ENCODE assay signal across 3 cellular contexts in genomic region chr4:158346576-158346975, GRCh38.
TF ChIP-seq lines count a peak whose summit lies in the region.

No MANE protein-coding gene starts in this region.

TF ChIP-seq in A549, 52 proteins besides CTCF, POLR2A, EP300 and RAD21:
- TF ChIP-seq BHLHE40 (IDR thresholded peaks at IDR 0.05; ENCODE audit: low read depth, low read length) (no peak), CBX8 (IDR thresholded peaks at IDR 0.05) (no peak), MAFK (IDR thresholded peaks at IDR 0.05; ENCODE audit: partially characterized antibody) (peak; percentile 77)
TF ChIP-seq in A549: peak in this region for 1.

TF ChIP-seq in IMR-90, 13 proteins besides CTCF, POLR2A, EP300 and RAD21:
- no peak for TF ChIP-seq MXI1 (IDR thresholded peaks at IDR 0.05; ENCODE audit: borderline replicate concordance, low read depth, low read length)
- TF ChIP-seq FOS (IDR thresholded peaks at IDR 0.05; ENCODE audit: low read depth, low read length) = no peak
- no peak for TF ChIP-seq SMC3 (IDR thresholded peaks at IDR 0.05; ENCODE audit: low read depth, low read length)
- no peak for TF ChIP-seq RFX5 (IDR thresholded peaks at IDR 0.05; ENCODE audit: low read depth, low read length)
- TF ChIP-seq ELK1 (IDR thresholded peaks at IDR 0.05; ENCODE audit: borderline replicate concordance, low read depth, low read length) = no peak
- peak; percentile 82 for TF ChIP-seq MAFK (IDR thresholded peaks at IDR 0.05; ENCODE audit: low read depth, low read length)
- TF ChIP-seq BHLHE40 (IDR thresholded peaks at IDR 0.05; ENCODE audit: low read depth, low read length) = no peak

TF ChIP-seq in K562, 482 proteins besides CTCF, POLR2A, EP300 and RAD21:
- TF ChIP-seq DIDO1 (tag; IDR thresholded peaks at IDR 0.05; ENCODE audit: low read depth) (no peak), HMBOX1 (IDR thresholded peaks at IDR 0.05) (no peak), CHD1 (IDR thresholded peaks at IDR 0.05; ENCODE audit: low read length) (no peak), SETDB1 (IDR thresholded peaks at IDR 0.05; ENCODE audit: low read length) (no peak), ZNF740 (CRISPR knock-in tag; IDR thresholded peaks at IDR 0.05) (no peak), ZNF740 (tag; IDR thresholded peaks at IDR 0.05) (no peak), FIP1L1 (IDR thresholded peaks at IDR 0.05; ENCODE audit: low read depth, low read length, poor library complexity, severe bottlenecking) (no peak), MAFF (IDR thresholded peaks at IDR 0.05; ENCODE audit: low read length) (peak; percentile 75), RB1 (IDR thresholded peaks at IDR 0.05; ENCODE audit: low read depth) (no peak), ZNF551 (CRISPR knock-in tag; IDR thresholded peaks at IDR 0.05) (no peak), MAFK (IDR thresholded peaks at IDR 0.05; ENCODE audit: low read length) (peak; percentile 63), CEBPB (tag; IDR thresholded peaks at IDR 0.05) (no peak), MGA (IDR thresholded peaks at IDR 0.05) (no peak), ETV5 (CRISPR knock-in tag; IDR thresholded peaks at IDR 0.05; ENCODE audit: low read depth) (no peak), C11orf30 (IDR thresholded peaks at IDR 0.05; ENCODE audit: low read depth) (peak; percentile 69), ZNF639 (CRISPR knock-in tag; conservative IDR thresholded peaks at IDR 0.05 in 1 of 2, IDR thresholded peaks at IDR 0.05 in 1 of 2) (no peak), CSDE1 (IDR thresholded peaks at IDR 0.05) (no peak), MAFG (tag; conservative IDR thresholded peaks at IDR 0.05) (peak; percentile 70), ZNF316 (IDR thresholded peaks at IDR 0.05) (peak; percentile 85), NFRKB (IDR thresholded peaks at IDR 0.05; ENCODE audit: low read depth) (no peak), E2F8 (IDR thresholded peaks at IDR 0.05; ENCODE audit: low read depth, partially characterized antibody) (no peak), RFX1 (IDR thresholded peaks at IDR 0.05) (no peak), ZNF324 (CRISPR knock-in tag; IDR thresholded peaks at IDR 0.05) (no peak)
